1 cellular context compared by ENCODE assay signal in the genomic region with DNA sequence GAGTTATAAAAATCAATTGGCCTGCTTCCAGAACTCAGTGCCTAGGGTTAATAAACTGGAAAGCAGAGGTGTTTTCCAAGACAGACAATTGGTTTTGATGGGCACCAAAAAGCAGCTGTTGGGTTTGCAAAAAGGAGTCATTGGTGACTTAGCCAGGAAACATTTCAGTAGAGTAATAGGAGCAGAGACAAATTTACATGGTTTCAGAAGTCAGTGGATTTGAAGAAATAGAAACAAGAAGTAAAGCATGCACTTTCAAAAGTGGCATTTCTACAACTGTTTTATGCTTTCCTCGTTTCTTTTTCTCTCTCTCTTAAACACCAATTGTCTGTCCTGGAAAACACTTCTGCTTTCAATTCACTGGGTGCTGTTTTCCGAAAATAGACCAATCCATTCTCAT.
TF ChIP-seq lines count a peak whose summit lies in the region.

No MANE protein-coding gene starts in this region.

TF ChIP-seq in GM23338, 12 proteins besides CTCF, POLR2A, EP300 and RAD21 (continued from another document):
- TF ChIP-seq, protein P1, sequence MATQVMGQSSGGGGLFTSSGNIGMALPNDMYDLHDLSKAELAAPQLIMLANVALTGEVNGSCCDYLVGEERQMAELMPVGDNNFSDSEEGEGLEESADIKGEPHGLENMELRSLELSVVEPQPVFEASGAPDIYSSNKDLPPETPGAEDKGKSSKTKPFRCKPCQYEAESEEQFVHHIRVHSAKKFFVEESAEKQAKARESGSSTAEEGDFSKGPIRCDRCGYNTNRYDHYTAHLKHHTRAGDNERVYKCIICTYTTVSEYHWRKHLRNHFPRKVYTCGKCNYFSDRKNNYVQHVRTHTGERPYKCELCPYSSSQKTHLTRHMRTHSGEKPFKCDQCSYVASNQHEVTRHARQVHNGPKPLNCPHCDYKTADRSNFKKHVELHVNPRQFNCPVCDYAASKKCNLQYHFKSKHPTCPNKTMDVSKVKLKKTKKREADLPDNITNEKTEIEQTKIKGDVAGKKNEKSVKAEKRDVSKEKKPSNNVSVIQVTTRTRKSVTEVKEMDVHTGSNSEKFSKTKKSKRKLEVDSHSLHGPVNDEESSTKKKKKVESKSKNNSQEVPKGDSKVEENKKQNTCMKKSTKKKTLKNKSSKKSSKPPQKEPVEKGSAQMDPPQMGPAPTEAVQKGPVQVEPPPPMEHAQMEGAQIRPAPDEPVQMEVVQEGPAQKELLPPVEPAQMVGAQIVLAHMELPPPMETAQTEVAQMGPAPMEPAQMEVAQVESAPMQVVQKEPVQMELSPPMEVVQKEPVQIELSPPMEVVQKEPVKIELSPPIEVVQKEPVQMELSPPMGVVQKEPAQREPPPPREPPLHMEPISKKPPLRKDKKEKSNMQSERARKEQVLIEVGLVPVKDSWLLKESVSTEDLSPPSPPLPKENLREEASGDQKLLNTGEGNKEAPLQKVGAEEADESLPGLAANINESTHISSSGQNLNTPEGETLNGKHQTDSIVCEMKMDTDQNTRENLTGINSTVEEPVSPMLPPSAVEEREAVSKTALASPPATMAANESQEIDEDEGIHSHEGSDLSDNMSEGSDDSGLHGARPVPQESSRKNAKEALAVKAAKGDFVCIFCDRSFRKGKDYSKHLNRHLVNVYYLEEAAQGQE (IDR thresholded peaks at IDR 0.05; ENCODE audit: unreplicated experiment), result no peak
